8 cellular contexts compared by ENCODE assay signal in the genomic region with DNA sequence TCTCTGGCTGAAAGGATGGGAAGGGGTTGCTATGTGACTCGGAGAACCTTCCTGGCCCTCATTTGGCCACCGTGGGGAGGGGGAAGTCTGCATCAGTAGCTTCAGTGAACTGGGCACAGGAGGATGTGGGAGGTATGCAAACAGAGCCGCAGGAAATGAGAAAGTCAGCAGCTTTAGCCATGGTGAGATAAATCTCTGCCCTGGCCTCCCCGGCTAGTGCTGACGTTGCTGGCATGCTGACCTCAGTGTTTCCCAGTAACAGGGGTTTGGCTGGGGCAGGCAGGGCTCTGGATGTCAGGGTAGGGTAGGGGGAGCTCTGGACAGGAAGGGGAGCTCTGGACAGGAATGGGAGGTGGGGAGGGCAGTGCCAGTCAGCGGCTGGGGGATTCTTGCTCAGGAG. TPM values are rescaled to one million over a fixed set of nuclear protein-coding genes. Genes with fewer than 3 reads are reported as not detected.
A peak's percentile ranks its signal among the peaks of the same experiment; 100 is the strongest.
DNase-seq lines count a peak whose midpoint lies in the region; ATAC-seq, FAIRE-seq and TF ChIP-seq lines count a peak whose summit lies in the region.

No MANE protein-coding gene starts in this region.

- H3K4me1 ChIP-seq in BLaER1 treated with 17β-estradiol and CSF1 and Interleukin-3, amounts not matched to agents 10 nM and 100 nM: peaks cover 50 to 83% (median 59%) of the 10 kb centered on the region in 10 experiments
- peaks cover 22% of the 10 kb centered on the region for H3K4me1 ChIP-seq in HepG2 (ENCODE audit: insufficient read depth, low read length)
- no peaks in the 10 kb centered on the region for H3K4me1 ChIP-seq in small intestine (ENCODE audit: control insufficient read depth in 2 of 2, insufficient read depth in 1 of 2, low read depth in 1 of 2, low read length in 1 of 2)

- FAIRE-seq in HepG2 (lab: Jason Lieb, UNC) (no peak), small intestine (lab: Jason Lieb, UNC) (no peak)

- WGBS in HepG2 (ENCODE audit: low lambda C conversion rate): 23% methylated on average over 6 of the region's 6 CpGs
- WGBS in small intestine, 3 donors: 45 to 65% (median 56%) methylated on average over 6 of the region's 6 CpGs

- intact Hi-C loops in HepG2 (cut with micrococcal nuclease; ENCODE audit: unreplicated experiment): loop anchor here (5.0 kb wide), 2 partner anchors 176 to 261 kb away; no protein-coding TSS in a partner anchor

- ATAC-seq in GM21786 (IDR thresholded peaks at IDR 0.05; ENCODE audit: unreplicated experiment) (peak; percentile 66), HepG2 (no peak), GM21367 (IDR thresholded peaks at IDR 0.05; ENCODE audit: unreplicated experiment) (no peak)

- no peaks in the 10 kb centered on the region for H3K79me2 ChIP-seq in HepG2 (ENCODE audit: insufficient read depth, low read length)

- H2AFZ ChIP-seq in HepG2 (ENCODE audit: low read length): no peak overlapping the region

- BruUV-seq in HepG2 (replicated peaks; lab: Mats Ljungman, UMichigan): no TSS peak

- H3K4me2 ChIP-seq in BLaER1 treated with 17β-estradiol and CSF1 and Interleukin-3, amounts not matched to agents 10 nM and 100 nM: peak overlapping the region; percentile 84 to 99 (median 94)
- no peak overlapping the region for H3K4me2 ChIP-seq in HepG2 (ENCODE audit: low read depth, low read length)

- H3K9ac ChIP-seq in BLaER1 treated with 17β-estradiol and CSF1 and Interleukin-3, amounts not matched to agents 10 nM and 100 nM: peak overlapping the region; percentile 24 to 68 (median 53); a peak in 19 of 22 replicates
- no peak overlapping the region for H3K9ac ChIP-seq in HepG2 (ENCODE audit: insufficient read depth, low read depth, low read length)

- peak overlapping the region in 3 of 10 experiments; percentile 9 to 23 (median 19); a peak in 5 of 20 replicates for H3K4me3 ChIP-seq in BLaER1 treated with 17β-estradiol and CSF1 and Interleukin-3, amounts not matched to agents 10 nM and 100 nM
- H3K4me3 ChIP-seq in HepG2 (replicated peaks in 1 of 3; ENCODE audit: insufficient read depth in 1 of 3, low read depth in 2 of 3, low read length in 3 of 3) (no peak overlapping the region), small intestine (ENCODE audit: low read depth in 1 of 2, low read length in 2 of 2) (no peak overlapping the region)

- H3K36me3 ChIP-seq in BLaER1 treated with 17β-estradiol and CSF1 and Interleukin-3, amounts not matched to agents 10 nM and 100 nM: peaks cover 0 to 9% (median 0%) of the 10 kb centered on the region in 11 experiments; a peak in 4 of 22 replicates
- H3K36me3 ChIP-seq in HepG2 (replicated peaks in 1 of 2; ENCODE audit: control insufficient read depth in 1 of 2, insufficient read depth in 2 of 2, low read length in 2 of 2): no peaks in the 10 kb centered on the region
- H3K36me3 ChIP-seq in small intestine (ENCODE audit: control insufficient read depth in 2 of 2, insufficient read depth in 2 of 2, low read length in 2 of 2): no peaks in the 10 kb centered on the region

- no peak for TF ChIP-seq EP300 in HepG2 (IDR thresholded peaks at IDR 0.05; ENCODE audit: low read depth in 2 of 2, low read length in 2 of 2)
- no peak for TF ChIP-seq EP300 in HepG2 (CRISPR knock-in tag; IDR thresholded peaks at IDR 0.05; ENCODE audit: borderline replicate concordance)

- H3K27me3 ChIP-seq in BLaER1 treated with 17β-estradiol and CSF1 and Interleukin-3, amounts not matched to agents 10 nM and 100 nM: no peaks in the 10 kb centered on the region
- H3K27me3 ChIP-seq in HepG2 (ENCODE audit: control insufficient read depth in 1 of 2, insufficient read depth in 2 of 2, low read length in 2 of 2) (peaks cover 47 to 93% of the 10 kb centered on the region in 2 experiments), small intestine (ENCODE audit: control insufficient read depth in 2 of 2, insufficient read depth in 2 of 2, low read length in 2 of 2) (no peaks in the 10 kb centered on the region)

- DNase-seq in amniotic epithelial cell (ENCODE audit: low read depth) (peak; percentile 94), HepG2 (ENCODE audit: low spot score) (no peak), NCI-H774 (lab: John Stamatoyannopoulos, UW) (no peak), small intestine (no peak), DMS153 (lab: John Stamatoyannopoulos, UW) (no peak)

- CTCF ChIA-PET in HepG2 (lab: Yijun Ruan, JAX; ENCODE audit: low intra/inter-chr PET ratio, low total read pairs): interaction anchor here (1.1 to 9.6 kb wide), 20 partner anchors 8 to 259 kb away, joined by 3 to 493 read pairs (median 5); a partner anchor contains a TSS

- TF ChIP-seq POLR2A in HepG2 (IDR thresholded peaks at IDR 0.05; ENCODE audit: insufficient read depth in 1 of 2, low read depth in 2 of 2, low read length in 2 of 2): no peak

- H4K20me1 ChIP-seq in BLaER1 treated with 17β-estradiol and CSF1 and Interleukin-3, amounts not matched to agents 10 nM and 100 nM: no peaks in the 10 kb centered on the region
- no peaks in the 10 kb centered on the region for H4K20me1 ChIP-seq in HepG2 (ENCODE audit: insufficient read depth, low read length)

- peak overlapping the region; percentile 6 to 89 (median 74); a peak in 20 of 22 replicates for H3K27ac ChIP-seq in BLaER1 treated with 17β-estradiol and CSF1 and Interleukin-3, amounts not matched to agents 10 nM and 100 nM
- no peak overlapping the region for H3K27ac ChIP-seq in HepG2 (ENCODE audit: extremely low read length, insufficient read depth, low read length)
- no peak overlapping the region for H3K27ac ChIP-seq in small intestine (ENCODE audit: low read depth in 1 of 2, low read length in 1 of 2)

- TF ChIP-seq RAD21 in HepG2 (CRISPR knock-in tag; IDR thresholded peaks at IDR 0.05): no peak

- TF ChIP-seq CTCF in HepG2 (CRISPR knock-in tag; IDR thresholded peaks at IDR 0.05): no peak

- in situ Hi-C loops in HepG2 (cut with HindIII; ENCODE audit: extremely low pct_ligation_motif_present, low pct_unique_long_range_greater_than_20kb): loop anchor here (5.0 kb wide), 1 partner anchor 66 kb away; no protein-coding TSS in a partner anchor

- no peaks in the 10 kb centered on the region for H3K9me3 ChIP-seq in BLaER1 treated with 17β-estradiol and CSF1 and Interleukin-3, amounts not matched to agents 10 nM and 100 nM (replicated peaks in 1 of 11)
- H3K9me3 ChIP-seq in HepG2 (ENCODE audit: low read length) (no peaks in the 10 kb centered on the region), small intestine (ENCODE audit: control insufficient read depth, low read depth) (no peaks in the 10 kb centered on the region)

- POLR2A ChIA-PET in HepG2 (lab: Yijun Ruan, JAX): interaction anchor here (1.0 kb wide), 4 partner anchors 26 to 201 kb away, joined by 3 to 17 read pairs (median 5); a partner anchor contains a TSS

RNA-seq across cellular contexts. Expression of a gene that starts 2.3 kb away (rescaled TPM):
- 0.11 TPM in 1 of 2 replicates, not detected in the other for total RNA-seq in HepG2 (2016; rRNA removed; fragmentation: Illumina TruSeq; extraction: Trizol)
- total RNA-seq in HepG2 (2016; cell fraction: cytosol; rRNA removed; fragmentation: Illumina TruSeq; extraction: Trizol; ENCODE audit: low read depth): not detected in 2 replicates
- 0.12 TPM in 1 of 2 replicates, not detected in the other for total RNA-seq in HepG2 (2016; cell fraction: insoluble cytoplasmic fraction; rRNA removed; fragmentation: Illumina TruSeq; extraction: Trizol)
- total RNA-seq in HepG2 (2016; cell fraction: membrane; rRNA removed; fragmentation: Illumina TruSeq; extraction: Trizol): 0.17 TPM in 1 of 2 replicates, not detected in the other
- not detected in 2 replicates for total RNA-seq in HepG2 (2016; cell fraction: nucleus; rRNA removed; fragmentation: Illumina TruSeq; extraction: Trizol)
- polyA plus RNA-seq in HepG2 (2011; rRNA removed) (0.09 and 0.10 TPM in 2 replicates), small intestine (under 1 TPM in 1 of 3 donors, not detected in 2; 0.81 TPM)
- polyA plus RNA-seq in HepG2 (2011; cell fraction: cytosol; rRNA removed): 0.10 and 0.13 TPM in 2 replicates
- polyA plus RNA-seq in HepG2 (2011; cell fraction: nucleus; rRNA removed): 0.10 TPM in 1 of 2 replicates, not detected in the other
- 0.09 TPM in 1 of 2 replicates, not detected in the other for polyA plus RNA-seq in HepG2 (2012)
- polyA plus RNA-seq in HepG2 (2016; cell fraction: cytosol; fragmentation: Illumina TruSeq; extraction: Trizol; ENCODE audit: low read depth): not detected in 2 replicates
- not detected in 2 replicates for polyA plus RNA-seq in HepG2 (2016; cell fraction: insoluble cytoplasmic fraction; fragmentation: Illumina TruSeq; extraction: Trizol; ENCODE audit: low read depth)
- not detected in 2 replicates for polyA plus RNA-seq in HepG2 (2016; cell fraction: membrane; fragmentation: Illumina TruSeq; extraction: Trizol; ENCODE audit: low read depth)
- not detected in 2 replicates for polyA plus RNA-seq in HepG2 (2016; cell fraction: nucleus; fragmentation: Illumina TruSeq; extraction: Trizol; ENCODE audit: insufficient read depth, low read depth)
- 0.08 and 0.14 TPM in 2 replicates for polyA minus RNA-seq in HepG2 (2011; rRNA and poly(A)+ RNA removed; ENCODE audit: low replicate concordance)
- not detected in 2 replicates for polyA minus RNA-seq in HepG2 (2011; cell fraction: cytosol; rRNA and poly(A)+ RNA removed)
- not detected in 2 replicates for polyA minus RNA-seq in HepG2 (2011; cell fraction: nucleus; rRNA and poly(A)+ RNA removed)

RNA-seq across cellular contexts. Expression of a gene that starts 16.6 kb away (rescaled TPM):
- not detected in 2 replicates for total RNA-seq in HepG2 (2016; rRNA removed; fragmentation: Illumina TruSeq; extraction: Trizol)
- total RNA-seq in HepG2 (2016; cell fraction: cytosol; rRNA removed; fragmentation: Illumina TruSeq; extraction: Trizol; ENCODE audit: low read depth): not detected in 2 replicates
- total RNA-seq in HepG2 (2016; cell fraction: insoluble cytoplasmic fraction; rRNA removed; fragmentation: Illumina TruSeq; extraction: Trizol): not detected in 2 replicates
- total RNA-seq in HepG2 (2016; cell fraction: membrane; rRNA removed; fragmentation: Illumina TruSeq; extraction: Trizol): not detected in 2 replicates
- not detected in 2 replicates for total RNA-seq in HepG2 (2016; cell fraction: nucleus; rRNA removed; fragmentation: Illumina TruSeq; extraction: Trizol)
- polyA plus RNA-seq in HepG2 (2011; rRNA removed): 0.07 and 0.14 TPM in 2 replicates
- polyA plus RNA-seq in HepG2 (2011; cell fraction: cytosol; rRNA removed): 0.05 and 0.14 TPM in 2 replicates
- 0.18 and 0.59 TPM in 2 replicates for polyA plus RNA-seq in HepG2 (2011; cell fraction: nucleus; rRNA removed)
- polyA plus RNA-seq in HepG2 (2012): 0.05 and 0.12 TPM in 2 replicates
- polyA plus RNA-seq in HepG2 (2016; cell fraction: cytosol; fragmentation: Illumina TruSeq; extraction: Trizol; ENCODE audit: low read depth): not detected in 2 replicates
- not detected in 2 replicates for polyA plus RNA-seq in HepG2 (2016; cell fraction: insoluble cytoplasmic fraction; fragmentation: Illumina TruSeq; extraction: Trizol; ENCODE audit: low read depth)
- not detected in 2 replicates for polyA plus RNA-seq in HepG2 (2016; cell fraction: membrane; fragmentation: Illumina TruSeq; extraction: Trizol; ENCODE audit: low read depth)
- not detected in 2 replicates for polyA plus RNA-seq in HepG2 (2016; cell fraction: nucleus; fragmentation: Illumina TruSeq; extraction: Trizol; ENCODE audit: insufficient read depth, low read depth)
- 0.12 TPM in 1 of 2 replicates, not detected in the other for polyA minus RNA-seq in HepG2 (2011; rRNA and poly(A)+ RNA removed; ENCODE audit: low replicate concordance)
- not detected in 2 replicates for polyA minus RNA-seq in HepG2 (2011; cell fraction: cytosol; rRNA and poly(A)+ RNA removed)
- not detected in 2 replicates for polyA minus RNA-seq in HepG2 (2011; cell fraction: nucleus; rRNA and poly(A)+ RNA removed)
- polyA plus RNA-seq in small intestine: under 1 TPM in 1 of 3 donors, not detected in 2; 0.04 TPM

RNA-seq across cellular contexts. Expression of a gene that starts 26.1 kb away (rescaled TPM):
- 206 and 299 TPM in 2 replicates for total RNA-seq in HepG2 (2016; rRNA removed; fragmentation: Illumina TruSeq; extraction: Trizol)
- total RNA-seq in HepG2 (2016; cell fraction: cytosol; rRNA removed; fragmentation: Illumina TruSeq; extraction: Trizol; ENCODE audit: low read depth): 51.0 and 54.6 TPM in 2 replicates
- total RNA-seq in HepG2 (2016; cell fraction: insoluble cytoplasmic fraction; rRNA removed; fragmentation: Illumina TruSeq; extraction: Trizol): 204 and 326 TPM in 2 replicates
- 66.2 and 72.9 TPM in 2 replicates for total RNA-seq in HepG2 (2016; cell fraction: membrane; rRNA removed; fragmentation: Illumina TruSeq; extraction: Trizol)
- 67.0 and 72.0 TPM in 2 replicates for total RNA-seq in HepG2 (2016; cell fraction: nucleus; rRNA removed; fragmentation: Illumina TruSeq; extraction: Trizol)
- 104 and 117 TPM in 2 replicates for polyA plus RNA-seq in HepG2 (2011; rRNA removed)
- 125 and 157 TPM in 2 replicates for polyA plus RNA-seq in HepG2 (2011; cell fraction: cytosol; rRNA removed)
- 52.9 and 72.4 TPM in 2 replicates for polyA plus RNA-seq in HepG2 (2011; cell fraction: nucleus; rRNA removed)
- polyA plus RNA-seq in HepG2 (2012): 79.1 and 104 TPM in 2 replicates
- polyA plus RNA-seq in HepG2 (2016; cell fraction: cytosol; fragmentation: Illumina TruSeq; extraction: Trizol; ENCODE audit: low read depth): 39.1 and 40.5 TPM in 2 replicates
- 290 and 316 TPM in 2 replicates for polyA plus RNA-seq in HepG2 (2016; cell fraction: insoluble cytoplasmic fraction; fragmentation: Illumina TruSeq; extraction: Trizol; ENCODE audit: low read depth)
- 46.1 and 51.5 TPM in 2 replicates for polyA plus RNA-seq in HepG2 (2016; cell fraction: membrane; fragmentation: Illumina TruSeq; extraction: Trizol; ENCODE audit: low read depth)
- polyA plus RNA-seq in HepG2 (2016; cell fraction: nucleus; fragmentation: Illumina TruSeq; extraction: Trizol; ENCODE audit: insufficient read depth, low read depth): 112 and 120 TPM in 2 replicates
- 101 and 161 TPM in 2 replicates for polyA minus RNA-seq in HepG2 (2011; rRNA and poly(A)+ RNA removed; ENCODE audit: low replicate concordance)
- 54.7 and 61.1 TPM in 2 replicates for polyA minus RNA-seq in HepG2 (2011; cell fraction: cytosol; rRNA and poly(A)+ RNA removed)
- polyA minus RNA-seq in HepG2 (2011; cell fraction: nucleus; rRNA and poly(A)+ RNA removed): 24.1 and 38.5 TPM in 2 replicates
- polyA plus RNA-seq in small intestine: 10 to 100 TPM; 43.8 to 67.0 (median 65.1) TPM

RNA-seq across cellular contexts. Expression of a gene that starts 26.5 kb away (rescaled TPM):
- total RNA-seq in HepG2 (2016; rRNA removed; fragmentation: Illumina TruSeq; extraction: Trizol): 102 and 165 TPM in 2 replicates
- total RNA-seq in HepG2 (2016; cell fraction: cytosol; rRNA removed; fragmentation: Illumina TruSeq; extraction: Trizol; ENCODE audit: low read depth): 71.3 and 71.5 TPM in 2 replicates
- 79.7 and 163 TPM in 2 replicates for total RNA-seq in HepG2 (2016; cell fraction: insoluble cytoplasmic fraction; rRNA removed; fragmentation: Illumina TruSeq; extraction: Trizol)
- total RNA-seq in HepG2 (2016; cell fraction: membrane; rRNA removed; fragmentation: Illumina TruSeq; extraction: Trizol): 59.8 and 62.7 TPM in 2 replicates
- total RNA-seq in HepG2 (2016; cell fraction: nucleus; rRNA removed; fragmentation: Illumina TruSeq; extraction: Trizol): 344 and 371 TPM in 2 replicates
- polyA plus RNA-seq in HepG2 (2011; rRNA removed) (183 and 222 TPM in 2 replicates), small intestine (10 to 100 TPM; 53.8 to 93.9 (median 75.4) TPM)
- 64.2 and 64.8 TPM in 2 replicates for polyA plus RNA-seq in HepG2 (2011; cell fraction: cytosol; rRNA removed)
- 997 and 1,030 TPM in 2 replicates for polyA plus RNA-seq in HepG2 (2011; cell fraction: nucleus; rRNA removed)
- 155 and 156 TPM in 2 replicates for polyA plus RNA-seq in HepG2 (2012)
- 17.6 and 21.0 TPM in 2 replicates for polyA plus RNA-seq in HepG2 (2016; cell fraction: cytosol; fragmentation: Illumina TruSeq; extraction: Trizol; ENCODE audit: low read depth)
- 105 and 132 TPM in 2 replicates for polyA plus RNA-seq in HepG2 (2016; cell fraction: insoluble cytoplasmic fraction; fragmentation: Illumina TruSeq; extraction: Trizol; ENCODE audit: low read depth)
- 29.3 and 37.8 TPM in 2 replicates for polyA plus RNA-seq in HepG2 (2016; cell fraction: membrane; fragmentation: Illumina TruSeq; extraction: Trizol; ENCODE audit: low read depth)
- polyA plus RNA-seq in HepG2 (2016; cell fraction: nucleus; fragmentation: Illumina TruSeq; extraction: Trizol; ENCODE audit: insufficient read depth, low read depth): 1,263 and 1,283 TPM in 2 replicates
- 122 and 152 TPM in 2 replicates for polyA minus RNA-seq in HepG2 (2011; rRNA and poly(A)+ RNA removed; ENCODE audit: low replicate concordance)
- polyA minus RNA-seq in HepG2 (2011; cell fraction: cytosol; rRNA and poly(A)+ RNA removed): 39.4 and 46.3 TPM in 2 replicates
- 630 and 693 TPM in 2 replicates for polyA minus RNA-seq in HepG2 (2011; cell fraction: nucleus; rRNA and poly(A)+ RNA removed)

Comparison
In these comparisons a context has a peak if more than half of its experiments do, and no peak if none do; other contexts are left out.
1. H3K27ac ChIP-seq: peak in BLaER1 treated with 17β-estradiol and CSF1 and Interleukin-3, amounts not matched to agents 10 nM and 100 nM (11 of 11); none in HepG2 (single experiment) and small intestine (0 of 2).